13 cellular contexts compared by ENCODE assay signal in genomic region chr3:152511904-152512303, GRCh38.
DNase-seq lines count a peak whose midpoint lies in the region; ATAC-seq and TF ChIP-seq lines count a peak whose summit lies in the region.
"Had no signal": no experiment of that assay in that cellular context is flagged by ENCODE, and none has a peak within 500 bp of the region (broad histone marks: within the 10 kb centered on the region; RNA-seq: fewer than 3 reads in every experiment).

No MANE protein-coding gene starts in this region.

- H3K9me3 Mint-ChIP-seq in IgD-negative memory B cell (no peaks in the 10 kb centered on the region), HFFc6 (no peaks in the 10 kb centered on the region)
- H3K9me3 Mint-ChIP-seq: activated CD4-positive, alpha-beta memory T cell treated with anti-CD3 and anti-CD28 coated beads for 36 hours had no signal

- peak overlapping the region; percentile 14 to 58 (median 46) for H3K27ac Mint-ChIP-seq in IgD-negative memory B cell
- H3K27ac Mint-ChIP-seq in HFFc6, result no peak overlapping the region
- H3K27ac Mint-ChIP-seq: activated CD4-positive, alpha-beta memory T cell treated with anti-CD3 and anti-CD28 coated beads for 36 hours had no signal

- no peak for TF ChIP-seq CTCF in GM20000 (IDR thresholded peaks at IDR 0.05; ENCODE audit: extremely low read depth, missing control alignments)
- no peak for TF ChIP-seq CTCF in HFFc6 (IDR thresholded peaks at IDR 0.05)

- peak overlapping the region; percentile 46 to 84 (median 66) for H3K4me3 Mint-ChIP-seq in IgD-negative memory B cell
- H3K4me3 Mint-ChIP-seq in HFFc6, result no peak overlapping the region
- H3K4me3 Mint-ChIP-seq: activated CD4-positive, alpha-beta memory T cell treated with anti-CD3 and anti-CD28 coated beads for 36 hours had no signal

- H3K27me3 Mint-ChIP-seq in IgD-negative memory B cell (no peaks in the 10 kb centered on the region), HFFc6 (ENCODE audit: insufficient read depth) (no peaks in the 10 kb centered on the region)
- H3K27me3 Mint-ChIP-seq: activated CD4-positive, alpha-beta memory T cell treated with anti-CD3 and anti-CD28 coated beads for 36 hours had no signal

- H3K36me3 Mint-ChIP-seq in IgD-negative memory B cell, result peaks cover 1% of the 10 kb centered on the region
- H3K36me3 Mint-ChIP-seq in HFFc6 (ENCODE audit: low read depth), result no peaks in the 10 kb centered on the region
- H3K36me3 Mint-ChIP-seq: activated CD4-positive, alpha-beta memory T cell treated with anti-CD3 and anti-CD28 coated beads for 36 hours had no signal

- peak; percentile 74 for ATAC-seq in GM18517 (IDR thresholded peaks at IDR 0.05; ENCODE audit: unreplicated experiment)
- peak; percentile 69 for ATAC-seq in HG02943 (IDR thresholded peaks at IDR 0.05; ENCODE audit: low read depth, unreplicated experiment)

- peaks cover 29 to 55% (median 45%) of the 10 kb centered on the region in 3 donors for H3K4me1 Mint-ChIP-seq in IgD-negative memory B cell
- H3K4me1 Mint-ChIP-seq in HFFc6 (ENCODE audit: low read depth), result peaks cover 6% of the 10 kb centered on the region; the same call in 1 of the 2 replicates

- DNase-seq in GM20000 (ENCODE audit: low spot score), result peak; percentile 23
- DNase-seq in kidney tubule cell (ENCODE audit: low spot score), result no peak
- DNase-seq in NCI-H128 (lab: John Stamatoyannopoulos, UW; ENCODE audit: unreplicated experiment), result no peak
- DNase-seq in HFFc6, result no peak
- no peak for DNase-seq in DMS153 (lab: John Stamatoyannopoulos, UW)
- DNase-seq: activated CD4-positive, alpha-beta memory T cell treated with anti-CD3 and anti-CD28 coated beads for 36 hours; head of caudate nucleus; KG1; NCI-H2227 treated with DMSO at 0.1 percent for 48 hours; SJCRH30 had no signal
